Comparison of ENCODE assay signal across 1 cellular context in the genomic region with DNA sequence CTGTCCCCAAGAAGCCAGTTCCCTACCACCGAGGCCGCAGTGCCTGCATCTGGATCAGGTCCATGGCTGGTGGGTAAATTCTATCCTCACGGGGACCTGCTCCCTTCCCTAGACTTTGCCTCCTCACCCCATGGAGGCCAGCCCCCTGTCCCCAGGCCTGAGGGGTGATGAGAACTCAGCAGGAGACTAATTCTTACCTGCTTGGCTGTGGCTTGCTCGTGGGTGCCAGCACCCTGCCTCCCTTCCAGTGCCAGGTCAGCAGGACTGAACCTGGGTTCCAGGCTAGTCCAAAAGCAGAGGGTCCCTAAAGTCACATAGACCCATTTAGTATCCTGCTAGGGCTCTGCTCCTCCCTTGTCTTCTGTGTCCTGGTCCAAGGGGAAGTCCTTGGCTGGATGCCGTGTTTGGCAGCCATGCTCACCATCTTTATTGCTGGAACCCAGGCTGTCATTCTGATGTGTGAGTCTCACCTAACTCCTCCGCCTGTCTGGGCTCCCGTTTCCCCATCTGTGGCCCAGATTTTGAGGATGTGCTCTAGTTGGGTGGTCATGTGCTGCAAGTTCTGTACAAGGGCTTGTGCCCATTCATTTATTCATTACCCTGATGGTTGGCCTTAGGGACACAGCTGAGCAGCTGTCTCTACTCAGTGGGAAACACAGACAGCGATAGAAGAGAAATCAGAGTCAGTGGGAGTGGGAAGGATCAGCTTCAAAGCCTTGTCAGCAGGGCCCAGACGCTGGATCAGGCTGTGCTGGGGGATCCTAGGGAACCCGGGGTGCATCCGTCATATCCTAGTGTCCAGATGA.
TF ChIP-seq lines count a peak whose summit lies in the region.

No MANE protein-coding gene starts in this region.

TF ChIP-seq in GM12878, 131 proteins besides CTCF, POLR2A, EP300 and RAD21 (continued from another document):
- TF ChIP-seq ZNF24 (IDR thresholded peaks at IDR 0.05) = no peak
- TF ChIP-seq GATAD2B (conservative IDR thresholded peaks at IDR 0.05; ENCODE audit: low read depth) = no peak
- TF ChIP-seq IKZF1 (conservative IDR thresholded peaks at IDR 0.05) = 0 out of 2 replicates have a peak, but pooled peaks have one; percentile 30
- TF ChIP-seq, protein P1, sequence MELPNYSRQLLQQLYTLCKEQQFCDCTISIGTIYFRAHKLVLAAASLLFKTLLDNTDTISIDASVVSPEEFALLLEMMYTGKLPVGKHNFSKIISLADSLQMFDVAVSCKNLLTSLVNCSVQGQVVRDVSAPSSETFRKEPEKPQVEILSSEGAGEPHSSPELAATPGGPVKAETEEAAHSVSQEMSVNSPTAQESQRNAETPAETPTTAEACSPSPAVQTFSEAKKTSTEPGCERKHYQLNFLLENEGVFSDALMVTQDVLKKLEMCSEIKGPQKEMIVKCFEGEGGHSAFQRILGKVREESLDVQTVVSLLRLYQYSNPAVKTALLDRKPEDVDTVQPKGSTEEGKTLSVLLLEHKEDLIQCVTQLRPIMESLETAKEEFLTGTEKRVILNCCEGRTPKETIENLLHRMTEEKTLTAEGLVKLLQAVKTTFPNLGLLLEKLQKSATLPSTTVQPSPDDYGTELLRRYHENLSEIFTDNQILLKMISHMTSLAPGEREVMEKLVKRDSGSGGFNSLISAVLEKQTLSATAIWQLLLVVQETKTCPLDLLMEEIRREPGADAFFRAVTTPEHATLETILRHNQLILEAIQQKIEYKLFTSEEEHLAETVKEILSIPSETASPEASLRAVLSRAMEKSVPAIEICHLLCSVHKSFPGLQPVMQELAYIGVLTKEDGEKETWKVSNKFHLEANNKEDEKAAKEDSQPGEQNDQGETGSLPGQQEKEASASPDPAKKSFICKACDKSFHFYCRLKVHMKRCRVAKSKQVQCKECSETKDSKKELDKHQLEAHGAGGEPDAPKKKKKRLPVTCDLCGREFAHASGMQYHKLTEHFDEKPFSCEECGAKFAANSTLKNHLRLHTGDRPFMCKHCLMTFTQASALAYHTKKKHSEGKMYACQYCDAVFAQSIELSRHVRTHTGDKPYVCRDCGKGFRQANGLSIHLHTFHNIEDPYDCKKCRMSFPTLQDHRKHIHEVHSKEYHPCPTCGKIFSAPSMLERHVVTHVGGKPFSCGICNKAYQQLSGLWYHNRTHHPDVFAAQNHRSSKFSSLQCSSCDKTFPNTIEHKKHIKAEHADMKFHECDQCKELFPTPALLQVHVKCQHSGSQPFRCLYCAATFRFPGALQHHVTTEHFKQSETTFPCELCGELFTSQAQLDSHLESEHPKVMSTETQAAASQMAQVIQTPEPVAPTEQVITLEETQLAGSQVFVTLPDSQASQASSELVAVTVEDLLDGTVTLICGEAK (IDR thresholded peaks at IDR 0.05; ENCODE audit: borderline replicate concordance) = no peak
- no peak for TF ChIP-seq ATF7 (IDR thresholded peaks at IDR 0.05; ENCODE audit: low read depth)
- no peak for TF ChIP-seq MXI1 (IDR thresholded peaks at IDR 0.05; ENCODE audit: low read depth, low read length)
- TF ChIP-seq SUZ12 (IDR thresholded peaks at IDR 0.05; ENCODE audit: unreplicated experiment) = no peak
